18 cellular contexts compared by ENCODE assay signal in the genomic region with DNA sequence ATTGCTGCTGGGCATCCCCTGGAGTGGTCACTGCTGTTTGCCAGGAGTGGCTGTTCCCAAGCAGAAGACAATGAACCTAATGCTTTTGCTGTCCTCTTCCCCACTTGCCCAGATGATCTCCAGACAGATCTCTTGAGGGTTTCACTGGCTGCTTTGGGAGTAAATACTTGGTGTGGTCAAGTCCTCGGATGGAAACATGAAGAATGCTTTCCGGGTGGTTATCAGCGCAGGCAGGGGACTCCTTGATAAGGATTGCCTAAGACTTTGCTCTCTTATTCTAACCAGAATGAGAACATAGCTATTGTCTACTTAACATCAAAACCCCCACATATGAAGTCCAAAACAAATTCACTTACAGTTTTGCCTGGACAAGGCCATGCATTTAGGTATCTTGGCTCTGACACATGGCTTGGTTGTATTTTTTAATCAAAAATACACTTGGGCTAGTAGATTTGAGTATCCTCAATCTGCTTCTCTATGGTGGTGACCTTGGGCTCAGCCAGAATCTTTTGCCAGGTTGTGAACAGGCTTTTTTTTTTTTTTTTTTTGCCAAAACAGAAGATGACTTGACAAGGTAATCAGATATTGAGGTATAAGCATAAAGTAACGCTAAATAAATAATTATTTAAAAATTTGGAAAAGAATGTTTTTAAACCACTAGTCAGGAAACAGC. TPM values are rescaled to one million over a fixed set of nuclear protein-coding genes. Genes with fewer than 3 reads are reported as not detected.
DNase-seq lines count a peak whose midpoint lies in the region; ATAC-seq and TF ChIP-seq lines count a peak whose summit lies in the region.
"Had no signal": no experiment of that assay in that cellular context is flagged by ENCODE, and none has a peak within 500 bp of the region (broad histone marks: within the 10 kb centered on the region; RNA-seq: fewer than 3 reads in every experiment).

No MANE protein-coding gene starts in this region.

- in situ Hi-C loops in gastrocnemius medialis (cut with MboI; ENCODE audit: low sequenced_read_pairs in 4 of 4) = no loop called here

- no peaks in the 10 kb centered on the region for H3K9me3 ChIP-seq in gastrocnemius medialis
- H3K9me3 ChIP-seq: BLaER1, Peyer's patch had no signal

- ATAC-seq in GM23338 (no peak), gastrocnemius medialis (no peak)
- ATAC-seq: Right ventricle myocardium inferior had no signal

- H3K27me3 Mint-ChIP-seq in GM23338 (ENCODE audit: insufficient read depth, low read depth, poor library complexity) (peaks cover 8% of the 10 kb centered on the region), neural crest cell (ENCODE audit: low read depth) (no peaks in the 10 kb centered on the region)

- H3K27me3 ChIP-seq in GM23338 (ENCODE audit: insufficient read depth) (no peaks in the 10 kb centered on the region), gastrocnemius medialis (no peaks in the 10 kb centered on the region)
- H3K27me3 ChIP-seq: BLaER1, Peyer's patch had no signal

- H3K36me3 Mint-ChIP-seq in GM23338 (ENCODE audit: low read depth) (peaks cover 2% of the 10 kb centered on the region; the same call in 1 of the 3 replicates), neural crest cell (ENCODE audit: low read depth) (no peaks in the 10 kb centered on the region)
- H3K36me3 Mint-ChIP-seq: CD8-positive, alpha-beta memory T cell had no signal

- no peaks in the 10 kb centered on the region for H3F3A ChIP-seq in GM23338 (replicated peaks; ENCODE audit: low read depth)

- H3K4me3 Mint-ChIP-seq in GM23338 = no peak overlapping the region
- no peak overlapping the region for H3K4me3 Mint-ChIP-seq in neural crest cell
- H3K4me3 Mint-ChIP-seq: CD8-positive, alpha-beta memory T cell had no signal

- H3K27ac ChIP-seq in GM23338 (ENCODE audit: low read depth) = no peak overlapping the region
- H3K27ac ChIP-seq in gastrocnemius medialis = no peak overlapping the region
- H3K27ac ChIP-seq: BLaER1, Peyer's patch, SK-N-MC had no signal

- peaks cover 2% of the 10 kb centered on the region; the same call in 1 of the 2 replicates for H3K36me3 ChIP-seq in GM23338 (ENCODE audit: insufficient read depth)
- no peaks in the 10 kb centered on the region for H3K36me3 ChIP-seq in gastrocnemius medialis
- H3K36me3 ChIP-seq: BLaER1, Peyer's patch had no signal

- H3K4me1 ChIP-seq in GM23338 (ENCODE audit: insufficient read depth) (no peaks in the 10 kb centered on the region), gastrocnemius medialis (no peaks in the 10 kb centered on the region)
- H3K4me1 ChIP-seq: Peyer's patch had no signal

- H3K9me3 Mint-ChIP-seq in GM23338 = peaks cover 1% of the 10 kb centered on the region; the same call in 2 of the 3 replicates
- no peaks in the 10 kb centered on the region for H3K9me3 Mint-ChIP-seq in neural crest cell

- TF ChIP-seq POLR2A in gastrocnemius medialis (IDR thresholded peaks at IDR 0.05) = no peak

- H3K27ac Mint-ChIP-seq in GM23338 (no peak overlapping the region), neural crest cell (ENCODE audit: unreplicated experiment) (peak overlapping the region; percentile 30)

- peak overlapping the region; percentile 28; the same call in 1 of the 2 replicates for H2AFZ ChIP-seq in GM23338

- no peaks in the 10 kb centered on the region for H4K20me1 ChIP-seq in GM23338 (replicated peaks; ENCODE audit: insufficient read depth)
- H4K20me1 ChIP-seq: BLaER1 had no signal

- H3K9me2 ChIP-seq in GM23338 (ENCODE audit: insufficient read depth) = no peaks in the 10 kb centered on the region

- H3K79me2 ChIP-seq in GM23338 (replicated peaks; ENCODE audit: insufficient read depth) = no peaks in the 10 kb centered on the region

- TF ChIP-seq CTCF in GM23338 (conservative IDR thresholded peaks at IDR 0.05; ENCODE audit: low read depth in 2 of 2) (no peak), choroid plexus epithelial cell (conservative IDR thresholded peaks at IDR 0.05; ENCODE audit: low read depth, low read length) (no peak), neural crest cell (conservative IDR thresholded peaks at IDR 0.05) (no peak), gastrocnemius medialis (IDR thresholded peaks at IDR 0.05 in 4 of 5, conservative IDR thresholded peaks at IDR 0.05 in 1 of 5) (no peak)

- DNase-seq in GM23338 (ENCODE audit: low spot score) (no peak), OCI-M2 (lab: John Stamatoyannopoulos, UW; ENCODE audit: unreplicated experiment) (peak; percentile 53), choroid plexus epithelial cell (ENCODE audit: low read depth) (peak; percentile 35), neural crest cell (ENCODE audit: low read depth, low spot score) (no peak), C1 segment of cervical spinal cord (lab: John Stamatoyannopoulos, UW) (no peak), gastrocnemius medialis (no peak), superior temporal gyrus (ENCODE audit: extremely low spot score) (no peak)
- DNase-seq: CD8-positive, alpha-beta memory T cell; DMS 273 treated with DMSO at 0.1 percent for 48 hours; EL; IMR-90; NCI-H1930; NCI-H446 treated with DMSO at 0.1 percent for 48 hours; NCI-H774; Peyer's patch had no signal

- H3K4me2 ChIP-seq in GM23338 = no peak overlapping the region
- H3K4me2 ChIP-seq: BLaER1 had no signal

- H3K4me1 Mint-ChIP-seq in GM23338 (peaks cover 9% of the 10 kb centered on the region), neural crest cell (no peaks in the 10 kb centered on the region)

- H3K4me3 ChIP-seq in GM23338 (no peak overlapping the region), choroid plexus epithelial cell (ENCODE audit: low read depth, low read length) (no peak overlapping the region), gastrocnemius medialis (no peak overlapping the region)
- H3K4me3 ChIP-seq: BLaER1, Peyer's patch, SK-N-MC had no signal

- intact Hi-C loops in gastrocnemius medialis (cut with DNase I; ENCODE audit: low total_unique reads) = no loop called here

TF ChIP-seq in GM23338, 12 proteins besides CTCF, POLR2A, EP300 and RAD21:
- TF ChIP-seq, protein P1, sequence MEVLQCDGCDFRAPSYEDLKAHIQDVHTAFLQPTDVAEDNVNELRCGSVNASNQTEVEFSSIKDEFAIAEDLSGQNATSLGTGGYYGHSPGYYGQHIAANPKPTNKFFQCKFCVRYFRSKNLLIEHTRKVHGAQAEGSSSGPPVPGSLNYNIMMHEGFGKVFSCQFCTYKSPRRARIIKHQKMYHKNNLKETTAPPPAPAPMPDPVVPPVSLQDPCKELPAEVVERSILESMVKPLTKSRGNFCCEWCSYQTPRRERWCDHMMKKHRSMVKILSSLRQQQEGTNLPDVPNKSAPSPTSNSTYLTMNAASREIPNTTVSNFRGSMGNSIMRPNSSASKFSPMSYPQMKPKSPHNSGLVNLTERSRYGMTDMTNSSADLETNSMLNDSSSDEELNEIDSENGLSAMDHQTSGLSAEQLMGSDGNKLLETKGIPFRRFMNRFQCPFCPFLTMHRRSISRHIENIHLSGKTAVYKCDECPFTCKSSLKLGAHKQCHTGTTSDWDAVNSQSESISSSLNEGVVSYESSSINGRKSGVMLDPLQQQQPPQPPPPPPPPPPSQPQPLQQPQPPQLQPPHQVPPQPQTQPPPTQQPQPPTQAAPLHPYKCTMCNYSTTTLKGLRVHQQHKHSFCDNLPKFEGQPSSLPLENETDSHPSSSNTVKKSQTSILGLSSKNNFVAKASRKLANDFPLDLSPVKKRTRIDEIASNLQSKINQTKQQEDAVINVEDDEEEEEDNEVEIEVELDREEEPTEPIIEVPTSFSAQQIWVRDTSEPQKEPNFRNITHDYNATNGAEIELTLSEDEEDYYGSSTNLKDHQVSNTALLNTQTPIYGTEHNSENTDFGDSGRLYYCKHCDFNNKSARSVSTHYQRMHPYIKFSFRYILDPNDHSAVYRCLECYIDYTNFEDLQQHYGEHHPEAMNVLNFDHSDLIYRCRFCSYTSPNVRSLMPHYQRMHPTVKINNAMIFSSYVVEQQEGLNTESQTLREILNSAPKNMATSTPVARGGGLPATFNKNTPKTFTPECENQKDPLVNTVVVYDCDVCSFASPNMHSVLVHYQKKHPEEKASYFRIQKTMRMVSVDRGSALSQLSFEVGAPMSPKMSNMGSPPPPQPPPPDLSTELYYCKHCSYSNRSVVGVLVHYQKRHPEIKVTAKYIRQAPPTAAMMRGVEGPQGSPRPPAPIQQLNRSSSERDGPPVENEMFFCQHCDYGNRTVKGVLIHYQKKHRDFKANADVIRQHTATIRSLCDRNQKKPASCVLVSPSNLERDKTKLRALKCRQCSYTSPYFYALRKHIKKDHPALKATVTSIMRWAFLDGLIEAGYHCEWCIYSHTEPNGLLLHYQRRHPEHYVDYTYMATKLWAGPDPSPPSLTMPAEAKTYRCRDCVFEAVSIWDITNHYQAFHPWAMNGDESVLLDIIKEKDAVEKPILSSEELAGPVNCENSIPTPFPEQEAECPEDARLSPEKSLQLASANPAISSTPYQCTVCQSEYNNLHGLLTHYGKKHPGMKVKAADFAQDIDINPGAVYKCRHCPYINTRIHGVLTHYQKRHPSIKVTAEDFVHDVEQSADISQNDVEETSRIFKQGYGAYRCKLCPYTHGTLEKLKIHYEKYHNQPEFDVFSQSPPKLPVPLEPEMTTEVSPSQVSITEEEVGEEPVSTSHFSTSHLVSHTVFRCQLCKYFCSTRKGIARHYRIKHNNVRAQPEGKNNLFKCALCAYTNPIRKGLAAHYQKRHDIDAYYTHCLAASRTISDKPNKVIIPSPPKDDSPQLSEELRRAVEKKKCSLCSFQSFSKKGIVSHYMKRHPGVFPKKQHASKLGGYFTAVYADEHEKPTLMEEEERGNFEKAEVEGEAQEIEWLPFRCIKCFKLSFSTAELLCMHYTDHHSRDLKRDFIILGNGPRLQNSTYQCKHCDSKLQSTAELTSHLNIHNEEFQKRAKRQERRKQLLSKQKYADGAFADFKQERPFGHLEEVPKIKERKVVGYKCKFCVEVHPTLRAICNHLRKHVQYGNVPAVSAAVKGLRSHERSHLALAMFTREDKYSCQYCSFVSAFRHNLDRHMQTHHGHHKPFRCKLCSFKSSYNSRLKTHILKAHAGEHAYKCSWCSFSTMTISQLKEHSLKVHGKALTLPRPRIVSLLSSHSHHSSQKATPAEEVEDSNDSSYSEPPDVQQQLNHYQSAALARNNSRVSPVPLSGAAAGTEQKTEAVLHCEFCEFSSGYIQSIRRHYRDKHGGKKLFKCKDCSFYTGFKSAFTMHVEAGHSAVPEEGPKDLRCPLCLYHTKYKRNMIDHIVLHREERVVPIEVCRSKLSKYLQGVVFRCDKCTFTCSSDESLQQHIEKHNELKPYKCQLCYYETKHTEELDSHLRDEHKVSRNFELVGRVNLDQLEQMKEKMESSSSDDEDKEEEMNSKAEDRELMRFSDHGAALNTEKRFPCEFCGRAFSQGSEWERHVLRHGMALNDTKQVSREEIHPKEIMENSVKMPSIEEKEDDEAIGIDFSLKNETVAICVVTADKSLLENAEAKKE (CRISPR knock-in tag; IDR thresholded peaks at IDR 0.05) = no peak

RNA-seq across cellular contexts. Expression of a gene that starts 34.8 kb away (rescaled TPM):
- 0.19 and 0.42 TPM in 2 replicates for total RNA-seq in GM23338 (2014; rRNA removed; shearing (Covaris generic))
- polyA plus RNA-seq in GM23338 (2016; fragmentation: Nextera tagmentation; extraction: Ambion mirVana) = 0.10 TPM in 1 of 2 replicates, not detected in the other
- total RNA-seq in neural crest cell (not detected in 2 replicates), gastrocnemius medialis (under 1 TPM in 2 of 4 donors, not detected in 2; 0.07 to 0.27 TPM)
- total RNA-seq: IMR-90, Peyer's patch, Right ventricle myocardium inferior had no signal

Comparison
In these comparisons a context has a peak if more than half of its experiments do, and no peak if none do; other contexts are left out.
1. DNase-seq: peak in OCI-M2 (single experiment) and choroid plexus epithelial cell (single experiment); none in GM23338 (single experiment), neural crest cell (single experiment), C1 segment of cervical spinal cord (0 of 14), gastrocnemius medialis (0 of 2) and superior temporal gyrus (single experiment).